In the genomic region with DNA sequence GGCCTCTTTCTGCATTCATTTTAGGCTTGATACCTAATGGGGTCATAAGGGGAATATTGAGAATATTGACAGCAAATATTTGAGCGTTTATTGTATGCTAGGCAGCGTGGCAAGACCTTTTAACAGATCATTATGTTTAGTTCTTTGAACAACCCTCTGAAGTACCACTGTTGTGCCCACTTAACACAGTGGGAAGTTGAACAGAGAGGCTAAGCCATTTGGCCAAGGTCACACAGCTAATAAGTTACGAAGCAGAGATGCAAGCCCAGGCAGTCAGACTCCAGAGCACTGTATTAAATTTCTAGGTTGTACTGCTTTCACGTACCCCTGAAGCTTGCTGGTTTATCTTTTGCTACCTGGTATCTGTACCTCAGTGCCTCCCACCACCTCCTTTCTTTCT, we compare ENCODE assay signal across 9 cellular contexts. TPM values are rescaled to one million over a fixed set of nuclear protein-coding genes. Genes with fewer than 3 reads are reported as not detected.
DNase-seq lines count a peak whose midpoint lies in the region; ATAC-seq, FAIRE-seq and TF ChIP-seq lines count a peak whose summit lies in the region.
"Had no signal": no experiment of that assay in that cellular context is flagged by ENCODE, and none has a peak within 500 bp of the region (broad histone marks: within the 10 kb centered on the region; RNA-seq: fewer than 3 reads in every experiment).

No MANE protein-coding gene starts in this region.

- peaks cover 28% of the 10 kb centered on the region for H3K4me1 ChIP-seq in cardiac muscle cell (ENCODE audit: low read depth)
- H3K4me1 ChIP-seq in body of pancreas, result peaks cover 45% of the 10 kb centered on the region
- peaks cover 6% of the 10 kb centered on the region for H3K4me1 ChIP-seq in mesenchymal stem cell (ENCODE audit: control insufficient read depth, insufficient read depth, low read depth, low read length)
- H3K4me1 ChIP-seq in upper lobe of left lung, result peaks cover 42 to 55% (median 47%) of the 10 kb centered on the region in 4 donors

- no peak overlapping the region for H2AK5ac ChIP-seq in mesenchymal stem cell (ENCODE audit: low read length, severe bottlenecking)

- H3K9me3 ChIP-seq in cardiac muscle cell (ENCODE audit: low read depth) (no peaks in the 10 kb centered on the region), body of pancreas (no peaks in the 10 kb centered on the region), mesenchymal stem cell (ENCODE audit: control insufficient read depth, low read length) (no peaks in the 10 kb centered on the region), upper lobe of left lung (no peaks in the 10 kb centered on the region)

- no peak for TF ChIP-seq EP300 in upper lobe of left lung (IDR thresholded peaks at IDR 0.05)

- no peak overlapping the region for H4K91ac ChIP-seq in mesenchymal stem cell (ENCODE audit: low read length)

- peak overlapping the region; percentile 75 for H3K4me2 ChIP-seq in mesenchymal stem cell (ENCODE audit: low read length, poor library complexity, severe bottlenecking)

- H3K14ac ChIP-seq in mesenchymal stem cell (ENCODE audit: low read length in 2 of 2), result no peak overlapping the region

- no peak overlapping the region for H2BK5ac ChIP-seq in mesenchymal stem cell (ENCODE audit: low read depth, low read length, poor library complexity, severe bottlenecking)

- no peak overlapping the region for H2BK12ac ChIP-seq in mesenchymal stem cell (ENCODE audit: low read length in 2 of 2)

- H3K27me3 ChIP-seq in cardiac muscle cell (no peaks in the 10 kb centered on the region), body of pancreas (no peaks in the 10 kb centered on the region), mesenchymal stem cell (ENCODE audit: control insufficient read depth in 1 of 2, insufficient read depth in 1 of 2, low read length in 2 of 2) (peaks cover 0 to under 1% of the 10 kb centered on the region in 2 experiments), upper lobe of left lung (no peaks in the 10 kb centered on the region)

- H3K4ac ChIP-seq in mesenchymal stem cell (ENCODE audit: low read depth in 1 of 2, low read length in 2 of 2), result no peak overlapping the region

- H3K27ac ChIP-seq in cardiac muscle cell (peak overlapping the region; percentile 99), body of pancreas (peak overlapping the region in 3 of 4 donors; percentile 91 to 95 (median 91)), mesenchymal stem cell (ENCODE audit: low read length, poor library complexity, severe bottlenecking) (no peak overlapping the region), upper lobe of left lung (peak overlapping the region; percentile 93 to 99 (median 98))

- H3K4me3 ChIP-seq in cardiac muscle cell, result peak overlapping the region; percentile 93
- H3K4me3 ChIP-seq in body of pancreas, result peak overlapping the region; percentile 95 to 98
- peak overlapping the region in 1 of 2 experiments; percentile 86 for H3K4me3 ChIP-seq in mesenchymal stem cell (ENCODE audit: insufficient read depth in 1 of 2, low read depth in 1 of 2, low read length in 2 of 2)
- H3K4me3 ChIP-seq in upper lobe of left lung, result peak overlapping the region; percentile 69 to 95 (median 72)

- H3K79me1 ChIP-seq in mesenchymal stem cell (replicated peaks; ENCODE audit: low read length, poor library complexity, severe bottlenecking), result no peaks in the 10 kb centered on the region

- H3K36me3 ChIP-seq in cardiac muscle cell, result no peaks in the 10 kb centered on the region
- no peaks in the 10 kb centered on the region for H3K36me3 ChIP-seq in body of pancreas (replicated peaks in 1 of 2; ENCODE audit: insufficient read depth in 1 of 2, low read depth in 2 of 2)
- H3K36me3 ChIP-seq in mesenchymal stem cell (ENCODE audit: control insufficient read depth in 1 of 2, insufficient read depth in 2 of 2, low read depth in 1 of 2, low read length in 2 of 2), result peaks cover 0 to 5% of the 10 kb centered on the region in 2 experiments
- H3K36me3 ChIP-seq in upper lobe of left lung, result no peaks in the 10 kb centered on the region

- no peak overlapping the region for H2BK120ac ChIP-seq in mesenchymal stem cell (ENCODE audit: low read depth, low read length)

- H3K18ac ChIP-seq in mesenchymal stem cell (ENCODE audit: low read depth in 1 of 2, low read length in 2 of 2), result no peak overlapping the region

- no peak for TF ChIP-seq POLR2A in body of pancreas (IDR thresholded peaks at IDR 0.05)
- no peak for TF ChIP-seq POLR2A in upper lobe of left lung (IDR thresholded peaks at IDR 0.05)
- TF ChIP-seq POLR2A in GM12892 (IDR thresholded peaks at IDR 0.05; ENCODE audit: low read depth, low read length), result no peak

- FAIRE-seq in GM12892 (lab: Jason Lieb, UNC), result no peak
- FAIRE-seq: G401.6 had no signal

- peak overlapping the region; percentile 96 for H3K9ac ChIP-seq in mesenchymal stem cell (ENCODE audit: low read length)

- no peak for DNase-seq in cardiac muscle cell (ENCODE audit: low read depth in 1 of 2, low spot score in 1 of 2)
- no peak for DNase-seq in Right ventricle myocardium inferior (ENCODE audit: missing footprints)
- DNase-seq in body of pancreas, result no peak
- DNase-seq in mesenchymal stem cell, result no peak
- no peak for DNase-seq in upper lobe of left lung
- no peak for DNase-seq in occipital lobe (lab: John Stamatoyannopoulos, UW)
- DNase-seq in GM12892 (ENCODE audit: insufficient read length), result no peak

- H2AFZ ChIP-seq in mesenchymal stem cell (ENCODE audit: low read depth, low read length), result no peak overlapping the region

- TF ChIP-seq CTCF in cardiac muscle cell (IDR thresholded peaks at IDR 0.05; ENCODE audit: low read depth, low read length) (no peak), body of pancreas (IDR thresholded peaks at IDR 0.05) (no peak), upper lobe of left lung (IDR thresholded peaks at IDR 0.05) (no peak)

- H2BK15ac ChIP-seq in mesenchymal stem cell (ENCODE audit: low read depth, poor library complexity, severe bottlenecking), result no peak overlapping the region

- ATAC-seq in Right ventricle myocardium inferior, result no peak
- ATAC-seq in body of pancreas, result no peak
- ATAC-seq in upper lobe of left lung (ENCODE audit: low FRiP score in 2 of 2), result no peak
- ATAC-seq in HG03159 (IDR thresholded peaks at IDR 0.05; ENCODE audit: unreplicated experiment), result no peak

- no peak overlapping the region for H3K23ac ChIP-seq in mesenchymal stem cell (ENCODE audit: low read length in 2 of 2)

- H4K8ac ChIP-seq in mesenchymal stem cell (ENCODE audit: low read length), result no peak overlapping the region

- intact Hi-C loops in Right ventricle myocardium inferior (cut with DNase I) (loop anchor here (2.0 to 5.0 kb wide), 3 partner anchors 46 to 120 kb away; no protein-coding TSS in a partner anchor), body of pancreas (cut with DNase I) (no loop called here)

- WGBS in body of pancreas, 2 donors, result 3 to 5% methylated on average over 4 of the region's 4 CpGs
- 45% methylated on average over 4 of the region's 4 CpGs for WGBS in mesenchymal stem cell
- 9 to 17% methylated on average over 4 of the region's 4 CpGs for WGBS in upper lobe of left lung, 2 donors

RNA-seq across cellular contexts. Expression of a gene that starts 1.1 kb away (rescaled TPM):
- total RNA-seq in cardiac muscle cell (62.3 and 68.1 TPM in 2 replicates), Right ventricle myocardium inferior (242 TPM), body of pancreas (10 to 100 TPM; 45.7 to 64.9 TPM), upper lobe of left lung (100 to 1,000 TPM in 5 of 6 donors, 10 to 100 TPM in 1; 72.3 to 287 (median 139) TPM), occipital lobe (26.7 TPM)
- 189 TPM in 2 replicates for polyA plus RNA-seq in cardiac muscle cell
- 457 TPM for polyA plus RNA-seq in mesenchymal stem cell (2013, experiment 1 of 2)
- polyA plus RNA-seq in mesenchymal stem cell (2013, experiment 2 of 2), result 434 TPM
- 102 TPM for polyA plus RNA-seq in GM12892 (2012; ENCODE audit: missing spikeins)
